ENCODE assay signal across 8 cellular contexts in genomic region chr1:148371551-148371994, GRCh38.
DNase-seq lines count a peak whose midpoint lies in the region; TF ChIP-seq lines count a peak whose summit lies in the region.
"Not testable (repeated sequence)": the region's sequence is repeated elsewhere in the genome, so short reads cannot be mapped to it uniquely, and the experiment has no call there.

No MANE protein-coding gene starts in this region.

- H3K4me1 Mint-ChIP-seq in activated CD4-positive, alpha-beta memory T cell treated with anti-CD3 and anti-CD28 coated beads for 36 hours (ENCODE audit: low read depth) = peaks cover 43% of the 10 kb centered on the region

- H3K36me3 Mint-ChIP-seq in activated CD4-positive, alpha-beta memory T cell treated with anti-CD3 and anti-CD28 coated beads for 36 hours = not testable (repeated sequence)

- H3K79me2 ChIP-seq in OCI-LY3 (ENCODE audit: low read length) = not testable (repeated sequence)

- not testable (repeated sequence) for H2AFZ ChIP-seq in OCI-LY3 (ENCODE audit: low read depth, low read length)

- H3K27me3 ChIP-seq in OCI-LY3 (ENCODE audit: low read depth, low read length); prostate gland (replicated peaks; ENCODE audit: insufficient read depth); tibial artery: not testable (repeated sequence)

- CTCF ChIA-PET in activated CD4-positive, alpha-beta memory T cell treated with anti-CD3 and anti-CD28 coated beads for 36 hours (lab: Charles Lee) = interaction anchor here (0.8 to 1.9 kb wide), 6 partner anchors 12 to 25 kb away, joined by 3 to 7 read pairs (median 4); no protein-coding TSS in a partner anchor

- H3K27me3 Mint-ChIP-seq in activated CD4-positive, alpha-beta memory T cell treated with anti-CD3 and anti-CD28 coated beads for 36 hours = not testable (repeated sequence)

- not testable (repeated sequence) for H3K27ac ChIP-seq in OCI-LY3 (ENCODE audit: low read length); caudate nucleus (ENCODE audit: low read depth, low read length); tibial artery
- peak overlapping the region; percentile 33 to 40 for H3K27ac ChIP-seq in prostate gland

- DNase-seq in G401 (ENCODE audit: low spot score) (peak; percentile 86), KG1 (lab: John Stamatoyannopoulos, UW) (peak; percentile 49), caudate nucleus (lab: John Stamatoyannopoulos, UW) (peak in 51 of 61 donors; percentile 1 to 76 (median 27)), hippocampal formation (lab: John Stamatoyannopoulos, UW) (peak; percentile 65 to 68), prostate gland (ENCODE audit: low spot score) (peak; percentile 74), tibial artery (peak in 1 of 2 donors; percentile 61)
- DNase-seq in activated CD4-positive, alpha-beta memory T cell treated with anti-CD3 and anti-CD28 coated beads for 36 hours = peak; percentile 85

- H3K36me3 ChIP-seq in OCI-LY3 (replicated peaks; ENCODE audit: low read depth, low read length); prostate gland; tibial artery: not testable (repeated sequence)

- intact Hi-C loops in activated CD4-positive, alpha-beta memory T cell treated with anti-CD3 and anti-CD28 coated beads for 36 hours (cut with micrococcal nuclease) = loop anchor here (10.0 kb wide), 1 partner anchor 153 kb away; no protein-coding TSS in a partner anchor
- intact Hi-C loops in prostate gland (cut with DNase I); tibial artery (cut with DNase I; ENCODE audit: low total_unique reads): not testable (repeated sequence)

- TF ChIP-seq CTCF in OCI-LY3 (IDR thresholded peaks at IDR 0.05; ENCODE audit: low read depth, low read length) (peak; percentile 80), prostate gland (IDR thresholded peaks at IDR 0.05) (peak; percentile 65 to 92 (median 82)), tibial artery (IDR thresholded peaks at IDR 0.05) (peak; percentile 63 to 88)

- not testable (repeated sequence) for TF ChIP-seq POLR2A in prostate gland (IDR thresholded peaks at IDR 0.05)

- H3K9me3 Mint-ChIP-seq in activated CD4-positive, alpha-beta memory T cell treated with anti-CD3 and anti-CD28 coated beads for 36 hours = not testable (repeated sequence)

- H3K27ac Mint-ChIP-seq in activated CD4-positive, alpha-beta memory T cell treated with anti-CD3 and anti-CD28 coated beads for 36 hours = peak overlapping the region; percentile 88

- H3K9ac ChIP-seq in OCI-LY3 (ENCODE audit: low read length) = not testable (repeated sequence)

- 13% methylated on average over 4 of the region's 4 CpGs for WGBS in prostate gland

- peak overlapping the region; percentile 31 for H3K4me3 Mint-ChIP-seq in activated CD4-positive, alpha-beta memory T cell treated with anti-CD3 and anti-CD28 coated beads for 36 hours

- POLR2A ChIA-PET in activated CD4-positive, alpha-beta memory T cell treated with anti-CD3 and anti-CD28 coated beads for 36 hours (lab: Charles Lee) = interaction anchor here (0.9 to 3.8 kb wide), 6 partner anchors 9 to 151 kb away, joined by 4 to 35 read pairs (median 6); no protein-coding TSS in a partner anchor

- H3K4me2 ChIP-seq in OCI-LY3 (ENCODE audit: low read length) = peak overlapping the region; percentile 53

- not testable (repeated sequence) for H3K4me3 ChIP-seq in OCI-LY3 (ENCODE audit: low read length); prostate gland; tibial artery

- H3K4me1 ChIP-seq in OCI-LY3 (ENCODE audit: low read length) = peaks cover 25% of the 10 kb centered on the region
- not testable (repeated sequence) for H3K4me1 ChIP-seq in prostate gland (replicated peaks); tibial artery

- not testable (repeated sequence) for H3K9me3 ChIP-seq in OCI-LY3 (ENCODE audit: insufficient read depth, low read length); prostate gland; tibial artery

- not testable (repeated sequence) for H4K20me1 ChIP-seq in OCI-LY3 (ENCODE audit: insufficient read depth, low read length)

- in situ Hi-C loops in G401 (cut with HindIII; ENCODE audit: low sequenced_read_pairs) = not testable (repeated sequence)
